14 cellular contexts compared by ENCODE assay signal in genomic region chr3:52490938-52491526, GRCh38. TPM values are rescaled to one million over a fixed set of nuclear protein-coding genes. Genes with fewer than 3 reads are reported as not detected.
A peak's percentile ranks its signal among the peaks of the same experiment; 100 is the strongest.
DNase-seq lines count a peak whose midpoint lies in the region; ATAC-seq, FAIRE-seq and TF ChIP-seq lines count a peak whose summit lies in the region.
"Had no signal": no experiment of that assay in that cellular context is flagged by ENCODE, and none has a peak within 500 bp of the region (broad histone marks: within the 10 kb centered on the region; RNA-seq: fewer than 3 reads in every experiment).

No MANE protein-coding gene starts in this region.

- ATAC-seq in HepG2 (no peak), Right ventricle myocardium inferior (peak; percentile 36), GM18498 (IDR thresholded peaks at IDR 0.05; ENCODE audit: unreplicated experiment) (no peak), HG02798 (IDR thresholded peaks at IDR 0.05; ENCODE audit: poor library complexity, unreplicated experiment) (no peak)

- H3K27me3 ChIP-seq in liver (ENCODE audit: control insufficient read depth in 4 of 4, insufficient read depth in 4 of 4, low read length in 3 of 4) = no peaks in the 10 kb centered on the region
- no peaks in the 10 kb centered on the region for H3K27me3 ChIP-seq in HepG2 (ENCODE audit: control insufficient read depth in 1 of 2, insufficient read depth in 2 of 2, low read length in 2 of 2)

- peaks cover 0 to 17% (median 2%) of the 10 kb centered on the region in 4 donors for H3K4me1 ChIP-seq in liver (ENCODE audit: control insufficient read depth in 4 of 4, insufficient read depth in 4 of 4, low read length in 3 of 4)
- peaks cover 12% of the 10 kb centered on the region for H3K4me1 ChIP-seq in HepG2 (ENCODE audit: insufficient read depth, low read length)

- CTCF ChIA-PET in HepG2 (lab: Yijun Ruan, JAX; ENCODE audit: low intra/inter-chr PET ratio, low total read pairs) = no interaction called here

- no peak for TF ChIP-seq CTCF in liver (IDR thresholded peaks at IDR 0.05; ENCODE audit: low read depth, low read length, missing input control)
- no peak for TF ChIP-seq CTCF in HepG2 (CRISPR knock-in tag; IDR thresholded peaks at IDR 0.05)
- no peak for TF ChIP-seq CTCF in neural crest cell (conservative IDR thresholded peaks at IDR 0.05)

- intact Hi-C loops in HepG2 (cut with micrococcal nuclease; ENCODE audit: unreplicated experiment) = no loop called here
- intact Hi-C loops in Right ventricle myocardium inferior (cut with DNase I) = loop anchor here (5.0 kb wide), 1 partner anchor 36 kb away; no protein-coding TSS in a partner anchor

- H3K9ac ChIP-seq in liver (ENCODE audit: low read depth in 1 of 2, low read length in 2 of 2) (no peak overlapping the region), HepG2 (ENCODE audit: insufficient read depth, low read depth, low read length) (no peak overlapping the region)

- WGBS in liver = 82% methylated on average over 23 of the region's 23 CpGs
- WGBS in HepG2 (ENCODE audit: low lambda C conversion rate) = 92% methylated on average over 9 of the region's 23 CpGs

- H3K36me3 ChIP-seq in liver (ENCODE audit: control insufficient read depth in 4 of 4, insufficient read depth in 3 of 4, low read depth in 1 of 4, low read length in 3 of 4) (peaks cover 16 to 58% (median 33%) of the 10 kb centered on the region in 4 donors), HepG2 (replicated peaks in 1 of 2; ENCODE audit: control insufficient read depth in 1 of 2, insufficient read depth in 2 of 2, low read length in 2 of 2) (peaks cover 16 to 36% of the 10 kb centered on the region in 2 experiments)

- H3K27ac ChIP-seq in liver (ENCODE audit: low read depth in 1 of 2, low read length in 2 of 2) (peak overlapping the region in 1 of 2 donors; percentile 51), HepG2 (ENCODE audit: extremely low read length, insufficient read depth, low read length) (no peak overlapping the region)
- H3K27ac ChIP-seq: neutrophil had no signal

- H3K4me2 ChIP-seq in HepG2 (ENCODE audit: low read depth, low read length) = no peak overlapping the region

- no peak for FAIRE-seq in HepG2 (lab: Jason Lieb, UNC)
- FAIRE-seq: urothelium cell line had no signal

- peaks cover 2% of the 10 kb centered on the region for H3K36me3 Mint-ChIP-seq in neural crest cell (ENCODE audit: low read depth)

- H3K4me3 ChIP-seq in liver (ENCODE audit: low read depth in 1 of 3, low read length in 3 of 3) (no peak overlapping the region), HepG2 (replicated peaks in 1 of 3; ENCODE audit: insufficient read depth in 1 of 3, low read depth in 2 of 3, low read length in 3 of 3) (no peak overlapping the region)

- no peaks in the 10 kb centered on the region for H3K9me3 Mint-ChIP-seq in neural crest cell

- no peak overlapping the region for H3K27ac Mint-ChIP-seq in neural crest cell (ENCODE audit: unreplicated experiment)

- POLR2A ChIA-PET in HepG2 (lab: Yijun Ruan, JAX) = no interaction called here

- no TSS peak for BruUV-seq in HepG2 (replicated peaks; lab: Mats Ljungman, UMichigan)

- DNase-seq in HepG2 (ENCODE audit: low spot score) = no peak
- DNase-seq in Right ventricle myocardium inferior (ENCODE audit: missing footprints) = peak; percentile 81
- DNase-seq in neural crest cell (ENCODE audit: low read depth, low spot score) = no peak
- DNase-seq in H4 (ENCODE audit: low spot score) = no peak
- no peak for DNase-seq in stimulated activated CD8-positive, alpha-beta memory T cell treated with anti-CD3 and anti-CD28 coated beads, Interleukin-4, amount 100 ng/mL, for 48 hours
- DNase-seq: DND-41; effector CD4-positive, alpha-beta T cell; NCI-H2029 had no signal

- H4K20me1 ChIP-seq in HepG2 (ENCODE audit: insufficient read depth, low read length) = no peaks in the 10 kb centered on the region; the same call in 1 of the 2 replicates

- TF ChIP-seq POLR2A in HepG2 (IDR thresholded peaks at IDR 0.05; ENCODE audit: insufficient read depth in 1 of 2, low read depth in 2 of 2, low read length in 2 of 2) = no peak

- H3K79me2 ChIP-seq in HepG2 (ENCODE audit: insufficient read depth, low read length) = no peaks in the 10 kb centered on the region

- H3K4me1 Mint-ChIP-seq in neural crest cell = peaks cover 4% of the 10 kb centered on the region

- peak in 1 of 2 donors; percentile 15 for TF ChIP-seq RAD21 in liver (IDR thresholded peaks at IDR 0.05)
- no peak for TF ChIP-seq RAD21 in HepG2 (CRISPR knock-in tag; IDR thresholded peaks at IDR 0.05)

- H3K27me3 Mint-ChIP-seq in neural crest cell (ENCODE audit: low read depth) = peaks cover 3% of the 10 kb centered on the region

- no peak overlapping the region for H2AFZ ChIP-seq in HepG2 (ENCODE audit: low read length)

- in situ Hi-C loops in HepG2 (cut with HindIII; ENCODE audit: extremely low pct_ligation_motif_present, low pct_unique_long_range_greater_than_20kb) = no loop called here

- TF ChIP-seq EP300 in HepG2 (IDR thresholded peaks at IDR 0.05; ENCODE audit: low read depth in 2 of 2, low read length in 2 of 2) = no peak
- no peak for TF ChIP-seq EP300 in HepG2 (CRISPR knock-in tag; IDR thresholded peaks at IDR 0.05; ENCODE audit: borderline replicate concordance)

- H3K9me3 ChIP-seq in liver (ENCODE audit: control insufficient read depth in 4 of 4, low read length in 3 of 4) = no peaks in the 10 kb centered on the region
- H3K9me3 ChIP-seq in HepG2 (ENCODE audit: low read length) = no peaks in the 10 kb centered on the region
- H3K9me3 ChIP-seq: neutrophil had no signal

- peak overlapping the region; percentile 35 for H3K4me3 Mint-ChIP-seq in neural crest cell

RNA-seq across cellular contexts. Expression of gene STAB1, which starts 4.1 kb away (rescaled TPM):
- total RNA-seq in liver = 100 to 1,000 TPM in 1 of 2 donors, 10 to 100 TPM in 1; 43.0 to 198 TPM
- polyA plus RNA-seq in liver = 10 to 100 TPM; 42.0 to 99.9 TPM
- 0.09 and 0.28 TPM in 2 replicates for total RNA-seq in HepG2 (2016; rRNA removed; fragmentation: Illumina TruSeq; extraction: Trizol)
- total RNA-seq in HepG2 (2016; cell fraction: cytosol; rRNA removed; fragmentation: Illumina TruSeq; extraction: Trizol; ENCODE audit: low read depth) = not detected in 2 replicates
- total RNA-seq in HepG2 (2016; cell fraction: insoluble cytoplasmic fraction; rRNA removed; fragmentation: Illumina TruSeq; extraction: Trizol) = 0.11 and 0.18 TPM in 2 replicates
- 0.31 TPM in 1 of 2 replicates, not detected in the other for total RNA-seq in HepG2 (2016; cell fraction: membrane; rRNA removed; fragmentation: Illumina TruSeq; extraction: Trizol)
- 0.13 and 0.16 TPM in 2 replicates for total RNA-seq in HepG2 (2016; cell fraction: nucleus; rRNA removed; fragmentation: Illumina TruSeq; extraction: Trizol)
- polyA plus RNA-seq in HepG2 (2011; rRNA removed) = 0.34 and 0.59 TPM in 2 replicates
- polyA plus RNA-seq in HepG2 (2011; cell fraction: cytosol; rRNA removed) = 0.13 and 0.16 TPM in 2 replicates
- polyA plus RNA-seq in HepG2 (2011; cell fraction: nucleus; rRNA removed) = 4.1 and 4.3 TPM in 2 replicates
- 0.23 and 0.24 TPM in 2 replicates for polyA plus RNA-seq in HepG2 (2012)
- 0.02 and 0.14 TPM in 2 replicates for polyA plus RNA-seq in HepG2 (2016; cell fraction: cytosol; fragmentation: Illumina TruSeq; extraction: Trizol; ENCODE audit: low read depth)
- 0.10 TPM in 1 of 2 replicates, not detected in the other for polyA plus RNA-seq in HepG2 (2016; cell fraction: insoluble cytoplasmic fraction; fragmentation: Illumina TruSeq; extraction: Trizol; ENCODE audit: low read depth)
- polyA plus RNA-seq in HepG2 (2016; cell fraction: membrane; fragmentation: Illumina TruSeq; extraction: Trizol; ENCODE audit: low read depth) = not detected in 2 replicates
- polyA plus RNA-seq in HepG2 (2016; cell fraction: nucleus; fragmentation: Illumina TruSeq; extraction: Trizol; ENCODE audit: insufficient read depth, low read depth) = 0.30 TPM in 1 of 2 replicates, not detected in the other
- 0.26 and 1.0 TPM in 2 replicates for polyA minus RNA-seq in HepG2 (2011; rRNA and poly(A)+ RNA removed; ENCODE audit: low replicate concordance)
- 0.30 TPM in 1 of 2 replicates, not detected in the other for polyA minus RNA-seq in HepG2 (2011; cell fraction: cytosol; rRNA and poly(A)+ RNA removed)
- polyA minus RNA-seq in HepG2 (2011; cell fraction: nucleus; rRNA and poly(A)+ RNA removed) = 0.50 and 0.90 TPM in 2 replicates
- 88.1 TPM for total RNA-seq in Right ventricle myocardium inferior
- 0.11 and 0.16 TPM in 2 replicates for total RNA-seq in neural crest cell
- total RNA-seq in H4 (2014; rRNA removed; shearing (Covaris generic)) = not detected in 2 replicates

RNA-seq across cellular contexts. Expression of gene NISCH, which starts 35.6 kb away (rescaled TPM):
- total RNA-seq in liver = 10 to 100 TPM; 18.5 to 39.8 TPM
- 10 to 100 TPM; 10.8 to 16.7 TPM for polyA plus RNA-seq in liver
- 15.3 and 27.0 TPM in 2 replicates for total RNA-seq in HepG2 (2016; rRNA removed; fragmentation: Illumina TruSeq; extraction: Trizol)
- total RNA-seq in HepG2 (2016; cell fraction: cytosol; rRNA removed; fragmentation: Illumina TruSeq; extraction: Trizol; ENCODE audit: low read depth) = 10.8 and 11.5 TPM in 2 replicates
- 10.9 and 25.7 TPM in 2 replicates for total RNA-seq in HepG2 (2016; cell fraction: insoluble cytoplasmic fraction; rRNA removed; fragmentation: Illumina TruSeq; extraction: Trizol)
- total RNA-seq in HepG2 (2016; cell fraction: membrane; rRNA removed; fragmentation: Illumina TruSeq; extraction: Trizol) = 11.3 and 12.4 TPM in 2 replicates
- total RNA-seq in HepG2 (2016; cell fraction: nucleus; rRNA removed; fragmentation: Illumina TruSeq; extraction: Trizol) = 36.6 and 40.4 TPM in 2 replicates
- polyA plus RNA-seq in HepG2 (2011; rRNA removed) = 47.6 and 63.0 TPM in 2 replicates
- 17.8 and 20.4 TPM in 2 replicates for polyA plus RNA-seq in HepG2 (2011; cell fraction: cytosol; rRNA removed)
- polyA plus RNA-seq in HepG2 (2011; cell fraction: nucleus; rRNA removed) = 441 and 512 TPM in 2 replicates
- polyA plus RNA-seq in HepG2 (2012) = 31.6 and 39.4 TPM in 2 replicates
- polyA plus RNA-seq in HepG2 (2016; cell fraction: cytosol; fragmentation: Illumina TruSeq; extraction: Trizol; ENCODE audit: low read depth) = 3.2 and 3.7 TPM in 2 replicates
- 9.4 and 12.9 TPM in 2 replicates for polyA plus RNA-seq in HepG2 (2016; cell fraction: insoluble cytoplasmic fraction; fragmentation: Illumina TruSeq; extraction: Trizol; ENCODE audit: low read depth)
- 6.4 and 6.7 TPM in 2 replicates for polyA plus RNA-seq in HepG2 (2016; cell fraction: membrane; fragmentation: Illumina TruSeq; extraction: Trizol; ENCODE audit: low read depth)
- 96.6 and 101 TPM in 2 replicates for polyA plus RNA-seq in HepG2 (2016; cell fraction: nucleus; fragmentation: Illumina TruSeq; extraction: Trizol; ENCODE audit: insufficient read depth, low read depth)
- 50.0 and 58.0 TPM in 2 replicates for polyA minus RNA-seq in HepG2 (2011; rRNA and poly(A)+ RNA removed; ENCODE audit: low replicate concordance)
- polyA minus RNA-seq in HepG2 (2011; cell fraction: cytosol; rRNA and poly(A)+ RNA removed) = 15.2 and 15.4 TPM in 2 replicates
- polyA minus RNA-seq in HepG2 (2011; cell fraction: nucleus; rRNA and poly(A)+ RNA removed) = 97.0 and 102 TPM in 2 replicates
- 45.6 TPM for total RNA-seq in Right ventricle myocardium inferior
- 161 and 166 TPM in 2 replicates for total RNA-seq in neural crest cell
- 7.5 and 13.7 TPM in 2 replicates for total RNA-seq in H4 (2014; rRNA removed; shearing (Covaris generic))

RNA-seq across cellular contexts. Expression of gene TNNC1, which starts 37.2 kb away (rescaled TPM):
- total RNA-seq in liver (under 1 TPM; 0.28 to 0.75 TPM), HepG2 (2016; rRNA removed; fragmentation: Illumina TruSeq; extraction: Trizol) (11.8 and 18.7 TPM in 2 replicates), Right ventricle myocardium inferior (9,051 TPM), neural crest cell (0.45 TPM in 1 of 2 replicates, not detected in the other)
- polyA plus RNA-seq in liver (under 1 TPM; 0.21 to 0.42 TPM), HepG2 (2011; rRNA removed) (36.4 and 39.5 TPM in 2 replicates)
- total RNA-seq in HepG2 (2016; cell fraction: cytosol; rRNA removed; fragmentation: Illumina TruSeq; extraction: Trizol; ENCODE audit: low read depth) = 4.4 and 4.6 TPM in 2 replicates
- 13.2 and 20.1 TPM in 2 replicates for total RNA-seq in HepG2 (2016; cell fraction: insoluble cytoplasmic fraction; rRNA removed; fragmentation: Illumina TruSeq; extraction: Trizol)
- total RNA-seq in HepG2 (2016; cell fraction: membrane; rRNA removed; fragmentation: Illumina TruSeq; extraction: Trizol) = 2.5 and 5.3 TPM in 2 replicates
- 5.4 and 5.7 TPM in 2 replicates for total RNA-seq in HepG2 (2016; cell fraction: nucleus; rRNA removed; fragmentation: Illumina TruSeq; extraction: Trizol)
- 53.0 and 54.8 TPM in 2 replicates for polyA plus RNA-seq in HepG2 (2011; cell fraction: cytosol; rRNA removed)
- polyA plus RNA-seq in HepG2 (2011; cell fraction: nucleus; rRNA removed) = 14.3 and 16.8 TPM in 2 replicates
- polyA plus RNA-seq in HepG2 (2012) = 10.9 and 12.3 TPM in 2 replicates
- 3.3 and 4.0 TPM in 2 replicates for polyA plus RNA-seq in HepG2 (2016; cell fraction: cytosol; fragmentation: Illumina TruSeq; extraction: Trizol; ENCODE audit: low read depth)
- 17.1 and 18.1 TPM in 2 replicates for polyA plus RNA-seq in HepG2 (2016; cell fraction: insoluble cytoplasmic fraction; fragmentation: Illumina TruSeq; extraction: Trizol; ENCODE audit: low read depth)
- polyA plus RNA-seq in HepG2 (2016; cell fraction: membrane; fragmentation: Illumina TruSeq; extraction: Trizol; ENCODE audit: low read depth) = 2.7 and 3.3 TPM in 2 replicates
- polyA plus RNA-seq in HepG2 (2016; cell fraction: nucleus; fragmentation: Illumina TruSeq; extraction: Trizol; ENCODE audit: insufficient read depth, low read depth) = 6.6 and 10.5 TPM in 2 replicates
- 7.0 and 8.2 TPM in 2 replicates for polyA minus RNA-seq in HepG2 (2011; rRNA and poly(A)+ RNA removed; ENCODE audit: low replicate concordance)
- polyA minus RNA-seq in HepG2 (2011; cell fraction: cytosol; rRNA and poly(A)+ RNA removed) = 4.5 and 5.4 TPM in 2 replicates
- 4.5 and 4.6 TPM in 2 replicates for polyA minus RNA-seq in HepG2 (2011; cell fraction: nucleus; rRNA and poly(A)+ RNA removed)
- total RNA-seq in H4 (2014; rRNA removed; shearing (Covaris generic)) = 1.3 TPM in 1 of 2 replicates, not detected in the other
- total RNA-seq: A673 had no signal

RNA-seq across cellular contexts. Expression of gene NT5DC2, which starts 42.6 kb away (rescaled TPM):
- total RNA-seq in liver (10 to 100 TPM in 1 of 2 donors, 1 to 10 TPM in 1; 2.8 to 20.9 TPM), HepG2 (2016; rRNA removed; fragmentation: Illumina TruSeq; extraction: Trizol) (105 and 131 TPM in 2 replicates), Right ventricle myocardium inferior (105 TPM), neural crest cell (389 and 392 TPM in 2 replicates)
- polyA plus RNA-seq in liver (1 to 10 TPM; 3.0 to 3.2 TPM), HepG2 (2011; rRNA removed) (217 and 240 TPM in 2 replicates)
- total RNA-seq in HepG2 (2016; cell fraction: cytosol; rRNA removed; fragmentation: Illumina TruSeq; extraction: Trizol; ENCODE audit: low read depth) = 335 and 351 TPM in 2 replicates
- 92.9 and 127 TPM in 2 replicates for total RNA-seq in HepG2 (2016; cell fraction: insoluble cytoplasmic fraction; rRNA removed; fragmentation: Illumina TruSeq; extraction: Trizol)
- total RNA-seq in HepG2 (2016; cell fraction: membrane; rRNA removed; fragmentation: Illumina TruSeq; extraction: Trizol) = 398 and 413 TPM in 2 replicates
- total RNA-seq in HepG2 (2016; cell fraction: nucleus; rRNA removed; fragmentation: Illumina TruSeq; extraction: Trizol) = 102 and 116 TPM in 2 replicates
- polyA plus RNA-seq in HepG2 (2011; cell fraction: cytosol; rRNA removed) = 148 and 220 TPM in 2 replicates
- polyA plus RNA-seq in HepG2 (2011; cell fraction: nucleus; rRNA removed) = 493 and 549 TPM in 2 replicates
- 109 and 144 TPM in 2 replicates for polyA plus RNA-seq in HepG2 (2012)
- 760 and 829 TPM in 2 replicates for polyA plus RNA-seq in HepG2 (2016; cell fraction: cytosol; fragmentation: Illumina TruSeq; extraction: Trizol; ENCODE audit: low read depth)
- polyA plus RNA-seq in HepG2 (2016; cell fraction: insoluble cytoplasmic fraction; fragmentation: Illumina TruSeq; extraction: Trizol; ENCODE audit: low read depth) = 161 and 192 TPM in 2 replicates
- 646 and 710 TPM in 2 replicates for polyA plus RNA-seq in HepG2 (2016; cell fraction: membrane; fragmentation: Illumina TruSeq; extraction: Trizol; ENCODE audit: low read depth)
- polyA plus RNA-seq in HepG2 (2016; cell fraction: nucleus; fragmentation: Illumina TruSeq; extraction: Trizol; ENCODE audit: insufficient read depth, low read depth) = 319 and 344 TPM in 2 replicates
- 166 and 240 TPM in 2 replicates for polyA minus RNA-seq in HepG2 (2011; rRNA and poly(A)+ RNA removed; ENCODE audit: low replicate concordance)
- polyA minus RNA-seq in HepG2 (2011; cell fraction: cytosol; rRNA and poly(A)+ RNA removed) = 60.3 and 89.1 TPM in 2 replicates
- polyA minus RNA-seq in HepG2 (2011; cell fraction: nucleus; rRNA and poly(A)+ RNA removed) = 74.0 and 75.3 TPM in 2 replicates
- total RNA-seq in H4 (2014; rRNA removed; shearing (Covaris generic)) = 44.5 and 46.9 TPM in 2 replicates

RNA-seq across cellular contexts. Expression of gene UQCC5, which starts 45.4 kb away (rescaled TPM):
- 1 to 10 TPM; 3.3 to 8.5 TPM for total RNA-seq in liver
- 10 to 100 TPM in 1 of 2 donors, 1 to 10 TPM in 1; 5.1 to 39.9 TPM for polyA plus RNA-seq in liver
- total RNA-seq in HepG2 (2016; rRNA removed; fragmentation: Illumina TruSeq; extraction: Trizol) = 29.5 and 33.7 TPM in 2 replicates
- 45.8 and 54.6 TPM in 2 replicates for total RNA-seq in HepG2 (2016; cell fraction: cytosol; rRNA removed; fragmentation: Illumina TruSeq; extraction: Trizol; ENCODE audit: low read depth)
- total RNA-seq in HepG2 (2016; cell fraction: insoluble cytoplasmic fraction; rRNA removed; fragmentation: Illumina TruSeq; extraction: Trizol) = 26.7 and 30.2 TPM in 2 replicates
- 28.0 and 35.7 TPM in 2 replicates for total RNA-seq in HepG2 (2016; cell fraction: membrane; rRNA removed; fragmentation: Illumina TruSeq; extraction: Trizol)
- total RNA-seq in HepG2 (2016; cell fraction: nucleus; rRNA removed; fragmentation: Illumina TruSeq; extraction: Trizol) = 13.6 and 19.8 TPM in 2 replicates
- polyA plus RNA-seq in HepG2 (2011; rRNA removed) = 15.4 and 15.7 TPM in 2 replicates
- polyA plus RNA-seq in HepG2 (2011; cell fraction: cytosol; rRNA removed) = 16.5 and 17.9 TPM in 2 replicates
- polyA plus RNA-seq in HepG2 (2011; cell fraction: nucleus; rRNA removed) = 23.9 and 45.2 TPM in 2 replicates
- polyA plus RNA-seq in HepG2 (2012) = 7.0 and 36.2 TPM in 2 replicates
- 58.7 and 84.5 TPM in 2 replicates for polyA plus RNA-seq in HepG2 (2016; cell fraction: cytosol; fragmentation: Illumina TruSeq; extraction: Trizol; ENCODE audit: low read depth)
- 49.0 and 49.7 TPM in 2 replicates for polyA plus RNA-seq in HepG2 (2016; cell fraction: insoluble cytoplasmic fraction; fragmentation: Illumina TruSeq; extraction: Trizol; ENCODE audit: low read depth)
- polyA plus RNA-seq in HepG2 (2016; cell fraction: membrane; fragmentation: Illumina TruSeq; extraction: Trizol; ENCODE audit: low read depth) = 35.2 and 53.6 TPM in 2 replicates
- polyA plus RNA-seq in HepG2 (2016; cell fraction: nucleus; fragmentation: Illumina TruSeq; extraction: Trizol; ENCODE audit: insufficient read depth, low read depth) = 38.0 and 44.8 TPM in 2 replicates
- 9.6 and 17.6 TPM in 2 replicates for polyA minus RNA-seq in HepG2 (2011; rRNA and poly(A)+ RNA removed; ENCODE audit: low replicate concordance)
- polyA minus RNA-seq in HepG2 (2011; cell fraction: cytosol; rRNA and poly(A)+ RNA removed) = 5.4 and 10.7 TPM in 2 replicates
- polyA minus RNA-seq in HepG2 (2011; cell fraction: nucleus; rRNA and poly(A)+ RNA removed) = 13.0 and 14.4 TPM in 2 replicates
- 71.1 TPM for total RNA-seq in Right ventricle myocardium inferior
- total RNA-seq in neural crest cell = 26.2 and 29.8 TPM in 2 replicates
- total RNA-seq in H4 (2014; rRNA removed; shearing (Covaris generic)) = 1.5 and 102 TPM in 2 replicates

Comparison
In these comparisons a context has a peak if more than half of its experiments do, and no peak if none do; other contexts are left out.
1. RNA of gene STAB1, which starts 4.1 kb away (total RNA-seq): 43.0 to 198 TPM in liver and 88.1 TPM in Right ventricle myocardium inferior (single experiment); 0.11 to 0.16 TPM in neural crest cell, 0.09 to 0.31 TPM in HepG2 and not detected in H4; every median in the first group is over 10 times any median in the second.
2. RNA of gene TNNC1, which starts 37.2 kb away (total RNA-seq): 9,051 TPM in Right ventricle myocardium inferior (single experiment); 2.5 to 20.1 TPM in HepG2, 1.3 TPM in H4, 0.28 to 0.75 TPM in liver and 0.45 TPM in neural crest cell; every median in the first group is over 100 times any median in the second.